Comparison of ENCODE assay signal across 23 cellular contexts in genomic region chr9:33450747-33451146, GRCh38. TPM values are rescaled to one million over a fixed set of nuclear protein-coding genes. Genes with fewer than 3 reads are reported as not detected.
A peak's percentile ranks its signal among the peaks of the same experiment; 100 is the strongest.
DNase-seq lines count a peak whose midpoint lies in the region; ATAC-seq, FAIRE-seq and TF ChIP-seq lines count a peak whose summit lies in the region.
"Had no signal": no experiment of that assay in that cellular context is flagged by ENCODE, and none has a peak within 500 bp of the region (broad histone marks: within the 10 kb centered on the region; RNA-seq: fewer than 3 reads in every experiment).

No MANE protein-coding gene starts in this region.

- no peaks in the 10 kb centered on the region for H3K79me1 ChIP-seq in H1 (ENCODE audit: low read depth, low read length)

- peak overlapping the region; percentile 69 for H3K4me3 Mint-ChIP-seq in CD4-positive, alpha-beta T cell
- H3K4me3 Mint-ChIP-seq in CD8-positive, alpha-beta T cell, result no peak overlapping the region
- no peak overlapping the region for H3K4me3 Mint-ChIP-seq in CD14-positive monocyte
- H3K4me3 Mint-ChIP-seq: GM23338 had no signal

- H3K36me3 Mint-ChIP-seq in CD4-positive, alpha-beta T cell (ENCODE audit: low read depth), result peaks cover 18% of the 10 kb centered on the region
- peaks cover 6% of the 10 kb centered on the region for H3K36me3 Mint-ChIP-seq in CD8-positive, alpha-beta T cell
- no peaks in the 10 kb centered on the region for H3K36me3 Mint-ChIP-seq in CD14-positive monocyte

- H3K4ac ChIP-seq in H1 (replicated peaks; ENCODE audit: insufficient read length, low read depth, low read length), result no peak overlapping the region

- TF ChIP-seq RAD21 in H1 (IDR thresholded peaks at IDR 0.05 in 1 of 2, conservative IDR thresholded peaks at IDR 0.05 in 1 of 2; ENCODE audit: low read depth in 2 of 2, low read length in 2 of 2), result no peak

- no peaks in the 10 kb centered on the region for H3K36me3 ChIP-seq in CD8-positive, alpha-beta T cell (ENCODE audit: insufficient read depth, low read length)
- H3K36me3 ChIP-seq in H1 (ENCODE audit: control insufficient read depth in 2 of 4, insufficient read depth in 4 of 4, low read length in 3 of 4), result no peaks in the 10 kb centered on the region
- H3K36me3 ChIP-seq in osteoblast (ENCODE audit: insufficient read depth, low read length), result no peaks in the 10 kb centered on the region
- H3K36me3 ChIP-seq: BLaER1 treated with 17β-estradiol and CSF1 and Interleukin-3, amounts not matched to agents 10 nM and 100 nM; SJSA1 had no signal

- DNase-seq in CD4-positive, alpha-beta T cell, result no peak
- DNase-seq in CD8-positive, alpha-beta T cell, result no peak
- no peak for DNase-seq in H1 (ENCODE audit: low read depth in 1 of 2, low spot score in 2 of 2)
- peak; percentile 52 for DNase-seq in osteoblast (ENCODE audit: insufficient read length, low spot score, missing footprints)
- no peak for DNase-seq in CD14-positive monocyte (ENCODE audit: low spot score)
- no peak for DNase-seq in NCI-H69 (lab: John Stamatoyannopoulos, UW)
- no peak for DNase-seq in hepatic stellate cell (ENCODE audit: low spot score)
- DNase-seq: ACHN, EL, GF-D8, NCI-H1092 treated with DMSO at 0.1 percent for 48 hours, NCI-H146, NCI-H2029, NCI-H345, NCI-H524 had no signal

- H3K18ac ChIP-seq in H1 (ENCODE audit: extremely low read depth, low read length), result no peak overlapping the region

- no peaks in the 10 kb centered on the region for H3K9me3 Mint-ChIP-seq in CD4-positive, alpha-beta T cell
- no peaks in the 10 kb centered on the region for H3K9me3 Mint-ChIP-seq in CD8-positive, alpha-beta T cell
- peaks cover 0 to 5% (median 0%) of the 10 kb centered on the region in 7 donors for H3K9me3 Mint-ChIP-seq in CD14-positive monocyte
- H3K9me3 Mint-ChIP-seq: GM23338 had no signal

- H2BK20ac ChIP-seq in H1 (ENCODE audit: low read length), result no peak overlapping the region

- peak overlapping the region; percentile 49 for H3K27ac Mint-ChIP-seq in CD4-positive, alpha-beta T cell
- H3K27ac Mint-ChIP-seq in CD8-positive, alpha-beta T cell, result peak overlapping the region; percentile 69
- H3K27ac Mint-ChIP-seq in CD14-positive monocyte, result peak overlapping the region in 1 of 7 donors; percentile 80
- H3K27ac Mint-ChIP-seq: GM23338 had no signal

- peaks cover 54% of the 10 kb centered on the region for H3K4me1 ChIP-seq in CD8-positive, alpha-beta T cell (ENCODE audit: insufficient read depth, low read length)
- peaks cover 0 to 28% (median 13%) of the 10 kb centered on the region in 4 experiments; a peak in 6 of 7 replicates for H3K4me1 ChIP-seq in H1 (replicated peaks in 1 of 4; ENCODE audit: control insufficient read depth in 3 of 4, insufficient read depth in 4 of 4, low read length in 3 of 4)
- peaks cover 21% of the 10 kb centered on the region for H3K4me1 ChIP-seq in osteoblast (ENCODE audit: insufficient read depth, low read length)

- FAIRE-seq in H1 (lab: Jason Lieb, UNC), result no peak
- FAIRE-seq: HTR-8/SVneo, RCC 7860 had no signal

- H3K79me2 ChIP-seq in H1 (ENCODE audit: control insufficient read depth in 1 of 2, insufficient read depth in 2 of 2, low read length in 2 of 2) (no peaks in the 10 kb centered on the region), osteoblast (ENCODE audit: insufficient read depth, low read length) (no peaks in the 10 kb centered on the region)

- intact Hi-C loops in CD4-positive, alpha-beta T cell (cut with DNase I, micrococcal nuclease), result no loop called here
- intact Hi-C loops in CD8-positive, alpha-beta T cell (cut with DNase I, micrococcal nuclease), result no loop called here
- intact Hi-C loops in CD14-positive monocyte (cut with micrococcal nuclease), result no loop called here

- 81% methylated on average over 3 of the region's 3 CpGs; no CpG with 5 or more reads in 1 of the 2 experiments for WGBS in H1 (ENCODE audit: extremely low coverage in 1 of 2, insufficient coverage in 1 of 2, insufficient read length in 1 of 2, insufficient replicate concordance in 2 of 2, low coverage in 1 of 2, low lambda C conversion rate in 2 of 2, missing lambda C conversion rate in 1 of 2), 2 experiments

- H2AK5ac ChIP-seq in H1 (ENCODE audit: low read depth, low read length), result no peak overlapping the region

- H3K9me3 ChIP-seq in CD4-positive, alpha-beta T cell (ENCODE audit: control insufficient read depth, low read length), result no peaks in the 10 kb centered on the region
- no peaks in the 10 kb centered on the region for H3K9me3 ChIP-seq in CD8-positive, alpha-beta T cell (ENCODE audit: low read length)
- no peaks in the 10 kb centered on the region for H3K9me3 ChIP-seq in H1 (ENCODE audit: insufficient read depth in 2 of 2, low read depth in 1 of 2, low read length in 1 of 2)
- H3K9me3 ChIP-seq in osteoblast (ENCODE audit: low read depth, low read length), result no peaks in the 10 kb centered on the region
- H3K9me3 ChIP-seq: BLaER1 treated with 17β-estradiol and CSF1 and Interleukin-3, amounts not matched to agents 10 nM and 100 nM; SJSA1 had no signal

- H4K91ac ChIP-seq in H1 (replicated peaks; ENCODE audit: insufficient read length, low read length), result no peak overlapping the region

- H3K14ac ChIP-seq in H1 (ENCODE audit: insufficient read length), result no peak overlapping the region

- no peak overlapping the region for H3K23ac ChIP-seq in H1 (ENCODE audit: insufficient read length)

- peak overlapping the region; percentile 97; the same call in 1 of the 2 replicates for H2BK15ac ChIP-seq in H1 (ENCODE audit: low read length)

- no peaks in the 10 kb centered on the region for H3K27me3 Mint-ChIP-seq in CD4-positive, alpha-beta T cell
- H3K27me3 Mint-ChIP-seq in CD8-positive, alpha-beta T cell (ENCODE audit: low read depth), result no peaks in the 10 kb centered on the region
- peaks cover 18 to 27% (median 19%) of the 10 kb centered on the region in 3 donors for H3K27me3 Mint-ChIP-seq in CD14-positive monocyte (ENCODE audit: low read depth in 3 of 3)

- H2BK120ac ChIP-seq in H1 (replicated peaks; ENCODE audit: low read depth, low read length), result no peak overlapping the region

- H2BK12ac ChIP-seq in H1 (ENCODE audit: low read depth, low read length), result no peak overlapping the region

- H2BK5ac ChIP-seq in H1 (ENCODE audit: low read depth, low read length), result no peak overlapping the region

- no peak overlapping the region for H3K27ac ChIP-seq in CD4-positive, alpha-beta T cell (ENCODE audit: low read depth, low read length)
- H3K27ac ChIP-seq in CD8-positive, alpha-beta T cell (ENCODE audit: low read depth, low read length), result no peak overlapping the region
- H3K27ac ChIP-seq in H1 (ENCODE audit: low read depth, low read length), result no peak overlapping the region
- H3K27ac ChIP-seq in osteoblast (ENCODE audit: low read depth, low read length), result no peak overlapping the region
- H3K27ac ChIP-seq: BLaER1 treated with 17β-estradiol and CSF1 and Interleukin-3, amounts not matched to agents 10 nM and 100 nM; KMS-11; SJSA1 had no signal

- H2AFZ ChIP-seq in H1 (ENCODE audit: low read length) (no peak overlapping the region), osteoblast (ENCODE audit: low read length) (no peak overlapping the region)
- H2AFZ ChIP-seq: GM23338 had no signal

- POLR2A ChIA-PET in CD4-positive, alpha-beta T cell (lab: Charles Lee), result interaction anchor here (1.8 to 8.1 kb wide), 3 partner anchors 8 to 35 kb away, joined by 5 to 98 read pairs (median 9); partner anchors contain the start of gene NOL6
- POLR2A ChIA-PET in CD8-positive, alpha-beta T cell (lab: Charles Lee), result interaction anchor here (1.4 to 1.8 kb wide), 2 partner anchors 9 to 35 kb away, joined by 3 to 8 read pairs; no protein-coding TSS in a partner anchor
- POLR2A ChIA-PET in H1 (lab: Charles Lee; ENCODE audit: partially characterized antibody), result interaction anchor here (0.8 to 1.1 kb wide), 2 partner anchors 13 to 28 kb away, joined by 3 read pairs; no protein-coding TSS in a partner anchor

- H3K23me2 ChIP-seq in H1 (ENCODE audit: low read depth, low read length), result peaks cover 10% of the 10 kb centered on the region; the same call in 1 of the 2 replicates

- no peak overlapping the region; the same call in 1 of the 2 replicates for H4K8ac ChIP-seq in H1 (ENCODE audit: extremely low read depth, insufficient read depth, low read length)

- H3K27me3 ChIP-seq in CD4-positive, alpha-beta T cell (ENCODE audit: control insufficient read depth, insufficient read depth, low read length), result no peaks in the 10 kb centered on the region
- no peaks in the 10 kb centered on the region for H3K27me3 ChIP-seq in CD8-positive, alpha-beta T cell (ENCODE audit: insufficient read depth, low read length)
- H3K27me3 ChIP-seq in H1 (replicated peaks in 1 of 4; ENCODE audit: control insufficient read depth in 3 of 4, extremely low read depth in 1 of 4, insufficient read depth in 3 of 4, low read length in 3 of 4) (peaks cover 0 to 23% (median 12%) of the 10 kb centered on the region in 4 experiments; a peak in 5 of 7 replicates), osteoblast (ENCODE audit: insufficient read depth, low read length) (peaks cover 8% of the 10 kb centered on the region)
- H3K27me3 ChIP-seq: SJSA1 had no signal

- ATAC-seq in CD4-positive, alpha-beta T cell (ENCODE audit: poor library complexity), result no peak
- no peak for ATAC-seq in CD8-positive, alpha-beta T cell
- ATAC-seq: GM23338, HCT116, Right ventricle myocardium inferior had no signal

- H3K56ac ChIP-seq in H1 (replicated peaks; ENCODE audit: insufficient read length, low read depth, low read length), result no peak overlapping the region

- no peak overlapping the region for H3K9ac ChIP-seq in H1 (replicated peaks in 1 of 4; ENCODE audit: extremely low read depth in 1 of 4, low read depth in 3 of 4, low read length in 3 of 4)
- H3K9ac ChIP-seq: BLaER1 treated with 17β-estradiol and CSF1 and Interleukin-3, amounts not matched to agents 10 nM and 100 nM; KMS-11 had no signal

- no peak for TF ChIP-seq POLR2A in H1 (IDR thresholded peaks at IDR 0.05; ENCODE audit: control extremely low read depth in 1 of 2, low read depth in 2 of 2, low read length in 2 of 2)

- no peak for TF ChIP-seq EP300 in H1 (IDR thresholded peaks at IDR 0.05; ENCODE audit: borderline replicate concordance in 1 of 2, low read depth in 2 of 2, low read length in 2 of 2)

- H3K4me2 ChIP-seq in H1 (ENCODE audit: insufficient read depth in 1 of 2, low read depth in 2 of 2, low read length in 2 of 2) (no peak overlapping the region), osteoblast (ENCODE audit: insufficient read depth, low read length) (no peak overlapping the region)
- H3K4me2 ChIP-seq: BLaER1 treated with 17β-estradiol and CSF1 and Interleukin-3, amounts not matched to agents 10 nM and 100 nM; GM23338; KMS-11 had no signal

- no peak for TF ChIP-seq CTCF in CD4-positive, alpha-beta T cell (IDR thresholded peaks at IDR 0.05)
- TF ChIP-seq CTCF in CD8-positive, alpha-beta T cell (IDR thresholded peaks at IDR 0.05), result no peak
- TF ChIP-seq CTCF in H1 (IDR thresholded peaks at IDR 0.05; ENCODE audit: control extremely low read depth in 1 of 3, insufficient read depth in 1 of 3, low read depth in 1 of 3, low read length in 3 of 3) (no peak), osteoblast (IDR thresholded peaks at IDR 0.05; ENCODE audit: extremely low read depth, low read depth, low read length) (no peak), CD14-positive monocyte (IDR thresholded peaks at IDR 0.05) (no peak)

- CTCF ChIA-PET in CD4-positive, alpha-beta T cell (lab: Charles Lee), result interaction anchor here (4.0 kb wide), 1 partner anchor 35 kb away, joined by 39 read pairs; no protein-coding TSS in a partner anchor
- CTCF ChIA-PET in CD8-positive, alpha-beta T cell (lab: Charles Lee), result interaction anchor here (1.0 to 9.0 kb wide), 4 partner anchors 12 to 35 kb away, joined by 3 to 194 read pairs (median 62); partner anchors contain the start of gene NOL6
- CTCF ChIA-PET in H1 (lab: Charles Lee; ENCODE audit: partially characterized antibody), result interaction anchor here (0.6 to 21.6 kb wide), 12 partner anchors 13 to 418 kb away, joined by 3 to 358 read pairs (median 26); partner anchors contain the start of genes AQP7 and NOL6

- no peak overlapping the region for H4K5ac ChIP-seq in H1 (ENCODE audit: insufficient read length, low read depth, low read length)

- peaks cover 65% of the 10 kb centered on the region for H3K4me1 Mint-ChIP-seq in CD4-positive, alpha-beta T cell (ENCODE audit: low read depth)
- peaks cover 60% of the 10 kb centered on the region for H3K4me1 Mint-ChIP-seq in CD8-positive, alpha-beta T cell (ENCODE audit: low read depth)
- peaks cover 18% of the 10 kb centered on the region for H3K4me1 Mint-ChIP-seq in CD14-positive monocyte

- no peak overlapping the region for H3K4me3 ChIP-seq in CD8-positive, alpha-beta T cell (ENCODE audit: low read depth, low read length)
- H3K4me3 ChIP-seq in H1 (ENCODE audit: extremely low read depth in 1 of 4, insufficient read depth in 2 of 4, low read depth in 3 of 4, low read length in 4 of 4) (no peak overlapping the region), osteoblast (ENCODE audit: insufficient read depth, low read length) (no peak overlapping the region)
- H3K4me3 ChIP-seq: BLaER1 treated with 17β-estradiol and CSF1 and Interleukin-3, amounts not matched to agents 10 nM and 100 nM; GM23338; SJSA1 had no signal

- H4K20me1 ChIP-seq in H1 (replicated peaks in 1 of 2; ENCODE audit: control insufficient read depth in 1 of 2, insufficient read depth in 2 of 2, low read length in 2 of 2) (no peaks in the 10 kb centered on the region), osteoblast (ENCODE audit: insufficient read depth, low read length) (no peaks in the 10 kb centered on the region)

RNA-seq across cellular contexts. Expression of gene AQP3, which starts 3.4 kb away (rescaled TPM):
- total RNA-seq in CD4-positive, alpha-beta T cell, result 100 to 1,000 TPM in 1 of 2 experiments, 10 to 100 TPM in 1; 99.8 to 106 TPM
- total RNA-seq in CD8-positive, alpha-beta T cell, result 10 to 100 TPM; 48.0 to 50.3 TPM
- 2.6 and 3.0 TPM in 2 replicates for total RNA-seq in H1 (2021; fragmentation: NEBNext Ultra II Directional; extraction: Animal tissue kit (Norgen Biotek cat#: 25700))
- polyA plus RNA-seq in H1 (2011; rRNA removed), result 6.4 and 7.6 TPM in 2 replicates
- polyA plus RNA-seq in H1 (2011; cell fraction: cytosol; rRNA removed), result 4.0 TPM
- polyA plus RNA-seq in H1 (2011; cell fraction: nucleus; rRNA removed), result 7.0 TPM
- polyA plus RNA-seq in H1 (2012, experiment 1 of 2), result 1.9 to 3.7 TPM (median 3.0 TPM) in 4 replicates
- polyA plus RNA-seq in H1 (2012, experiment 2 of 2), result 2.9 TPM
- 4.4 TPM for polyA plus RNA-seq in H1 (2013, experiment 1 of 2)
- polyA plus RNA-seq in H1 (2013, experiment 2 of 2), result 4.8 TPM
- 1.7 and 3.2 TPM in 2 replicates for polyA minus RNA-seq in H1 (2011; rRNA and poly(A)+ RNA removed)
- 2.7 TPM for polyA minus RNA-seq in H1 (2011; cell fraction: cytosol; rRNA and poly(A)+ RNA removed)
- 4.3 TPM for polyA minus RNA-seq in H1 (2011; cell fraction: nucleus; rRNA and poly(A)+ RNA removed)
- total RNA-seq in osteoblast, result 0.72 and 0.88 TPM in 2 replicates
- under 1 TPM; 0.63 to 0.70 TPM for polyA plus RNA-seq in CD14-positive monocyte
- total RNA-seq: SJSA1 had no signal

RNA-seq across cellular contexts. Expression of gene NOL6, which starts 23.0 kb away (rescaled TPM):
- 10 to 100 TPM; 30.5 to 30.6 TPM for total RNA-seq in CD4-positive, alpha-beta T cell
- 10 to 100 TPM; 41.8 to 42.3 TPM for total RNA-seq in CD8-positive, alpha-beta T cell
- 55.0 and 57.9 TPM in 2 replicates for total RNA-seq in H1 (2021; fragmentation: NEBNext Ultra II Directional; extraction: Animal tissue kit (Norgen Biotek cat#: 25700))
- polyA plus RNA-seq in H1 (2011; rRNA removed), result 44.0 and 50.5 TPM in 2 replicates
- polyA plus RNA-seq in H1 (2011; cell fraction: cytosol; rRNA removed), result 35.5 TPM
- 96.6 TPM for polyA plus RNA-seq in H1 (2011; cell fraction: nucleus; rRNA removed)
- polyA plus RNA-seq in H1 (2012, experiment 1 of 2), result 44.3 to 55.6 TPM (median 49.2 TPM) in 4 replicates
- 61.6 TPM for polyA plus RNA-seq in H1 (2012, experiment 2 of 2)
- 31.4 TPM for polyA plus RNA-seq in H1 (2013, experiment 1 of 2)
- 28.6 TPM for polyA plus RNA-seq in H1 (2013, experiment 2 of 2)
- 65.7 and 66.4 TPM in 2 replicates for polyA minus RNA-seq in H1 (2011; rRNA and poly(A)+ RNA removed)
- polyA minus RNA-seq in H1 (2011; cell fraction: cytosol; rRNA and poly(A)+ RNA removed), result 25.9 TPM
- 50.5 TPM for polyA minus RNA-seq in H1 (2011; cell fraction: nucleus; rRNA and poly(A)+ RNA removed)
- total RNA-seq in osteoblast, result 18.6 and 23.5 TPM in 2 replicates
- polyA plus RNA-seq in CD14-positive monocyte, result 10 to 100 TPM in 1 of 2 donors, 1 to 10 TPM in 1; 4.6 to 10.1 TPM

RNA-seq across cellular contexts. Expression of gene AQP7, which starts 48.4 kb away (rescaled TPM):
- total RNA-seq in CD4-positive, alpha-beta T cell, result under 1 TPM; 0.25 to 0.27 TPM
- total RNA-seq in CD8-positive, alpha-beta T cell, result not detected
- not detected in 2 replicates for total RNA-seq in H1 (2021; fragmentation: NEBNext Ultra II Directional; extraction: Animal tissue kit (Norgen Biotek cat#: 25700))
- 0.38 TPM in 1 of 2 replicates, not detected in the other for polyA plus RNA-seq in H1 (2011; rRNA removed)
- polyA plus RNA-seq in H1 (2011; cell fraction: cytosol; rRNA removed), result 0.25 TPM
- polyA plus RNA-seq in H1 (2011; cell fraction: nucleus; rRNA removed), result 0.54 TPM
- 0.11 to 0.27 TPM (median 0.25 TPM) in 4 replicates for polyA plus RNA-seq in H1 (2012, experiment 1 of 2)
- polyA plus RNA-seq in H1 (2012, experiment 2 of 2), result not detected
- polyA plus RNA-seq in H1 (2013, experiment 1 of 2), result 0.02 TPM
- not detected for polyA plus RNA-seq in H1 (2013, experiment 2 of 2)
- not detected in 2 replicates for polyA minus RNA-seq in H1 (2011; rRNA and poly(A)+ RNA removed)
- polyA minus RNA-seq in H1 (2011; cell fraction: cytosol; rRNA and poly(A)+ RNA removed), result not detected
- not detected for polyA minus RNA-seq in H1 (2011; cell fraction: nucleus; rRNA and poly(A)+ RNA removed)
- 0.59 TPM in 1 of 2 replicates, not detected in the other for total RNA-seq in osteoblast
- polyA plus RNA-seq in CD14-positive monocyte, result not detected
- total RNA-seq: GM23338, SJSA1 had no signal
- polyA plus RNA-seq: GM23338 had no signal

Comparison
In these comparisons a context has a peak if more than half of its experiments do, and no peak if none do; other contexts are left out.
1. RNA of gene AQP3, which starts 3.4 kb away (total RNA-seq): 99.8 to 106 TPM in CD4-positive, alpha-beta T cell and 48.0 to 50.3 TPM in CD8-positive, alpha-beta T cell; 2.6 to 3.0 TPM in H1 and 0.72 to 0.88 TPM in osteoblast; every median in the first group is over 10 times any median in the second.